27 cellular contexts compared by ENCODE assay signal in genomic region chr13:89955773-89956172, GRCh38.
"Had no signal": no experiment of that assay in that cellular context is flagged by ENCODE, and none has a peak within 500 bp of the region (broad histone marks: within the 10 kb centered on the region; RNA-seq: fewer than 3 reads in every experiment).

No MANE protein-coding gene starts in this region.

- H3K36me3 ChIP-seq: stomach, suprapubic skin, thoracic aorta, thyroid gland, tibial artery, tibial nerve, transverse colon, upper lobe of left lung, upper lobe of right lung, uterus, vagina had no signal

- ATAC-seq: stimulated activated effector memory CD8-positive, alpha-beta T cell treated with anti-CD3 and anti-CD28 coated beads, Interleukin-12 subunit alpha, Interleukin-12 subunit beta, amount 100 ng/mL, for 72 hours; stimulated activated memory B cell treated with anti-CD40 and anti-IgM and Interleukin-4, amounts not matched to agents 10 μg/mL and 1 μg/mL and 100 μg/mL, for 72 hours; stimulated activated naive B cell treated with anti-CD40 and anti-IgM and Interleukin-4, amounts not matched to agents 10 μg/mL and 1 μg/mL and 100 μg/mL, for 72 hours; stimulated activated naive CD8-positive, alpha-beta T cell treated with anti-CD3 and anti-CD28 coated beads, Interleukin-15, amount 100 ng/mL, for 72 hours; stimulated activated naive CD8-positive, alpha-beta T cell treated with anti-CD3 and anti-CD28 coated beads, Interleukin-15, Interleukin-2, amounts not matched to agents 100 U/mL and 50 U/mL, for 24 hours; upper lobe of right lung had no signal

- DNase-seq: stimulated activated CD4-positive, alpha-beta T cell treated with anti-CD3 and anti-CD28 coated beads, Interleukin-2, amount 100 ng/mL, for 48 hours; stimulated activated CD4-positive, alpha-beta T cell treated with anti-CD3 and anti-CD28 coated beads, Interleukin-4, amount 100 ng/mL, for 1 hour; stimulated activated CD4-positive, alpha-beta T cell treated with anti-CD3 and anti-CD28 coated beads, Interleukin-4, amount 100 ng/mL, for 24 hours; stimulated activated CD4-positive, alpha-beta T cell treated with anti-CD3 and anti-CD28 coated beads, Interleukin-4, amount 100 ng/mL, for 4 hours; stimulated activated CD8-positive, alpha-beta memory T cell treated with anti-CD3 and anti-CD28 coated beads, Interleukin-4, amount 100 ng/mL, for 48 hours; stimulated activated naive B cell treated with anti-CD40 and anti-IgM and Interleukin-4, amounts not matched to agents 10 μg/mL and 1 μg/mL and 100 μg/mL, for 72 hours; stimulated activated naive CD4-positive, alpha-beta T cell; stimulated activated naive CD4-positive, alpha-beta T cell treated with Interleukin-2 at 50 U/mL for 16 hours; stimulated activated naive CD8-positive, alpha-beta T cell treated with anti-CD3 and anti-CD28 coated beads, Interleukin-15, amount 100 ng/mL, for 72 hours; stimulated activated naive CD8-positive, alpha-beta T cell treated with anti-CD3 and anti-CD28 coated beads, Interleukin-15, Interleukin-2, amounts not matched to agents 100 U/mL and 50 U/mL, for 24 hours; stomach; substantia nigra; testis; thyroid gland; tibial artery; transverse colon; trophoblast cell; upper lobe of left lung; upper lobe of right lung; uterus had no signal

- H3K4me1 ChIP-seq: stomach, suprapubic skin, testis, thyroid gland, tibial artery, tibial nerve, transverse colon, upper lobe of left lung, upper lobe of right lung, uterus, vagina had no signal

- H3K4me3 ChIP-seq: stomach, suprapubic skin, testis, thoracic aorta, thyroid gland, tibial artery, tibial nerve, transverse colon, upper lobe of left lung, upper lobe of right lung, uterus, vagina had no signal

- H3K9me3 ChIP-seq: suprapubic skin, testis, thoracic aorta, thyroid gland, tibial artery, transverse colon, upper lobe of left lung, upper lobe of right lung, uterus, vagina had no signal

- FAIRE-seq: urothelium cell line had no signal

- H3K27ac ChIP-seq: stomach, suprapubic skin, testis, thoracic aorta, thyroid gland, tibial artery, tibial nerve, transverse colon, upper lobe of left lung, upper lobe of right lung, uterus, vagina had no signal

- H3K27me3 ChIP-seq: stomach, suprapubic skin, testis, thyroid gland, tibial artery, tibial nerve, transverse colon, upper lobe of left lung, upper lobe of right lung, uterus, vagina had no signal
